8 cellular contexts compared by ENCODE assay signal in the genomic region with DNA sequence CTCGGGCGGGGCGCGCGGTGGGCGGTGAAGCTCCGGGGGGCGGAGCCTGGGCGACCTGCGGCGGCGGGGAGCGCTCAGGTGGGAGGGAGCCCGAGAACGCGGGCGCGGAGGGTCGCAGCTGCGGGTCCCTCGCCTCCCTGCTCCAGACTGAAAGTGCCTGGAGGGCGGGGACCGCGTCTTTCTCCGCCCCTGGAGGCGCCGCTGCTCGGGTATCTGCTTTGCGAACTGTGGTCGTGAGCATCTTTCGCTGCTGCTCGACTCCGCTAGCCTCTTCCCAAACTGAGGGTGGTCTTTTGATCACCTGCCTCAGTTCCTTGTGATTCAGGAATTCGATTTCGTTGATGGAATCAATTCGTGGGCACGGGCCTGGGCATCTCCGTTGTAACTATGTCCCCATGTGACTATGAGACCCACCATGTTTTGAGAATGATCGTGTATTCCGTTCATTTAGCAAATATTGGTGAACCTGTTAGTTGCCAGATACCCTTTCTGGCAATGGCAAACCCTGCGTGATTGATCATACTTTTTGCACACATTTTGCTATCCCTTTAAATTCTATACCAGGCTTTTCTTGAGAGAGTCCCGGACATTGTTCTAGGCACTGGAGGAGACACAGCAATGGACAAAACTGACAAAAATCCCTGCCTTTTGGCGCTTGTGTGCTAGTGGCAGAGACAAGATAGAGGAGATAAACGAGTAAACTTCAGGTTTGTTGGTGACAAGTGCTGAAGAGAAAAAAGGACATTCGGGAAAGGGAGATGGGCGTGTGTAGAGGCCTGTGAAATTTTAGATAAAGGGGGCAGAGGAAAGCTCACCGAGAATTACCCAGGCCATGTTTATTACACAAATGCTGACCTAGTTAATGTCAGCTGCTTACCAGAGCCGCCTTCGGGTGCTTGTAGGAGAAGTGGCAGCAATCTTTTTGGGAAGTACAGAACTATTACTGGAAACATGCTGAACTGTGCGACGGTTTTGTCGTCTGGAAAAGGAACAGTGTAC. TPM values are rescaled to one million over a fixed set of nuclear protein-coding genes. Genes with fewer than 3 reads are reported as not detected.
A peak's percentile ranks its signal among the peaks of the same experiment; 100 is the strongest.
DNase-seq lines count a peak whose midpoint lies in the region; ATAC-seq lines count a peak whose summit lies in the region.

No MANE protein-coding gene starts in this region.

- DNase-seq in CD1c-positive myeloid dendritic cell (ENCODE audit: extremely low spot score) (peak; percentile 88), NT2/D1 (ENCODE audit: low read depth, low spot score) (peak; percentile 44), fibroblast of gingiva (ENCODE audit: low read depth) (peak; percentile 8)
- DNase-seq in activated T-cell treated with anti-CD3 and anti-CD28 coated beads, Interleukin-2, amount 50 U/mL, for 4 hours, result peak; percentile 76
- peak in 4 of 9 donors; percentile 72 to 88 (median 74) for DNase-seq in naive thymus-derived CD4-positive, alpha-beta T cell
- DNase-seq in stimulated activated naive CD4-positive, alpha-beta T cell treated with Interleukin-2 at 50 U/mL for 16 hours (lab: John Stamatoyannopoulos, UW), result peak; percentile 78

- peaks cover 60% of the 10 kb centered on the region for H3K4me1 Mint-ChIP-seq in activated T-cell treated with anti-CD3 and anti-CD28 coated beads, Interleukin-2, amount 50 U/mL, for 4 hours (ENCODE audit: low read depth)
- peaks cover 38 to 80% (median 60%) of the 10 kb centered on the region in 7 donors for H3K4me1 Mint-ChIP-seq in naive thymus-derived CD4-positive, alpha-beta T cell

- H3K9me3 Mint-ChIP-seq in activated T-cell treated with anti-CD3 and anti-CD28 coated beads, Interleukin-2, amount 50 U/mL, for 4 hours, result no peaks in the 10 kb centered on the region
- no peaks in the 10 kb centered on the region for H3K9me3 Mint-ChIP-seq in naive thymus-derived CD4-positive, alpha-beta T cell

- peaks cover 68% of the 10 kb centered on the region for H3K36me3 ChIP-seq in NT2/D1 (ENCODE audit: insufficient read depth, insufficient read length, low read length)
- peaks cover 0 to 29% (median 4%) of the 10 kb centered on the region in 3 experiments for H3K36me3 ChIP-seq in naive thymus-derived CD4-positive, alpha-beta T cell (ENCODE audit: control insufficient read depth in 2 of 3, insufficient read depth in 3 of 3, low read length in 3 of 3)

- H3K4me3 Mint-ChIP-seq in activated T-cell treated with anti-CD3 and anti-CD28 coated beads, Interleukin-2, amount 50 U/mL, for 4 hours, result peak overlapping the region; percentile 89
- peak overlapping the region; percentile 88 to 98 (median 95) for H3K4me3 Mint-ChIP-seq in naive thymus-derived CD4-positive, alpha-beta T cell

- peaks cover 27% of the 10 kb centered on the region for H3K36me3 Mint-ChIP-seq in activated T-cell treated with anti-CD3 and anti-CD28 coated beads, Interleukin-2, amount 50 U/mL, for 4 hours (ENCODE audit: insufficient read depth)
- H3K36me3 Mint-ChIP-seq in naive thymus-derived CD4-positive, alpha-beta T cell, result peaks cover 10 to 40% (median 16%) of the 10 kb centered on the region in 5 donors

- H3K27me3 ChIP-seq in NT2/D1 (ENCODE audit: insufficient read depth, insufficient read length), result no peaks in the 10 kb centered on the region
- no peaks in the 10 kb centered on the region for H3K27me3 ChIP-seq in naive thymus-derived CD4-positive, alpha-beta T cell (ENCODE audit: control insufficient read depth in 2 of 2, insufficient read depth in 2 of 2, low read length in 2 of 2)

- peak overlapping the region; percentile 89 for H3K27ac ChIP-seq in naive thymus-derived CD4-positive, alpha-beta T cell (ENCODE audit: low read depth, low read length)

- POLR2A ChIA-PET in naive thymus-derived CD4-positive, alpha-beta T cell (lab: Charles Lee), result interaction anchor here (0.5 to 1.6 kb wide), 9 partner anchors 11 to 542 kb away, joined by 3 to 4 read pairs (median 3); a partner anchor contains a TSS

- no peaks in the 10 kb centered on the region for H3K9me3 ChIP-seq in NT2/D1 (ENCODE audit: insufficient read depth, low read length)
- no peaks in the 10 kb centered on the region for H3K9me3 ChIP-seq in naive thymus-derived CD4-positive, alpha-beta T cell (ENCODE audit: control insufficient read depth in 2 of 3, low read length in 3 of 3)

- H3K9ac ChIP-seq in NT2/D1 (ENCODE audit: insufficient read length, low read depth), result peak overlapping the region; percentile 100

- no peaks in the 10 kb centered on the region for H3K27me3 Mint-ChIP-seq in activated T-cell treated with anti-CD3 and anti-CD28 coated beads, Interleukin-2, amount 50 U/mL, for 4 hours (ENCODE audit: low read depth)
- H3K27me3 Mint-ChIP-seq in naive thymus-derived CD4-positive, alpha-beta T cell, result no peaks in the 10 kb centered on the region

- CTCF ChIA-PET in naive thymus-derived CD4-positive, alpha-beta T cell (lab: Charles Lee), result no interaction called here

- no peaks in the 10 kb centered on the region for H3K4me1 ChIP-seq in NT2/D1 (ENCODE audit: insufficient read depth, insufficient read length)
- peaks cover 35% of the 10 kb centered on the region in 2 donors for H3K4me1 ChIP-seq in naive thymus-derived CD4-positive, alpha-beta T cell (ENCODE audit: control insufficient read depth in 2 of 2, insufficient read depth in 2 of 2, low read length in 2 of 2)

- peak overlapping the region; percentile 96 for H3K4me3 ChIP-seq in NT2/D1 (ENCODE audit: insufficient read length, low read depth)
- peak overlapping the region; percentile 89 for H3K4me3 ChIP-seq in naive thymus-derived CD4-positive, alpha-beta T cell (ENCODE audit: low read length)

- peak overlapping the region; percentile 32 to 99 (median 84) for H3K27ac Mint-ChIP-seq in naive thymus-derived CD4-positive, alpha-beta T cell

- peak; percentile 50 for ATAC-seq in GM19372 (IDR thresholded peaks at IDR 0.05; ENCODE audit: low read depth, unreplicated experiment)
- ATAC-seq in HG03457 (IDR thresholded peaks at IDR 0.05; ENCODE audit: unreplicated experiment), result peak; percentile 34
- ATAC-seq in activated T-cell treated with anti-CD3 and anti-CD28 coated beads, Interleukin-2, amount 50 U/mL, for 4 hours, result peak; percentile 66 to 70
- ATAC-seq in naive thymus-derived CD4-positive, alpha-beta T cell, result peak; percentile 70

- intact Hi-C loops in naive thymus-derived CD4-positive, alpha-beta T cell (cut with micrococcal nuclease), result loop anchor here (1.0 to 10.0 kb wide), 13 partner anchors 95 to 1584 kb away; a partner anchor contains a TSS

RNA-seq across cellular contexts. Expression of a gene that starts 0.9 kb away (rescaled TPM):
- 100 to 1,000 TPM in 1 of 3 donors, 10 to 100 TPM in 2; 80.0 to 103 (median 89.0) TPM for total RNA-seq in activated T-cell treated with anti-CD3 and anti-CD28 coated beads, Interleukin-2, amount 50 U/mL, for 4 hours
- 10 to 100 TPM; 31.1 to 46.2 (median 45.5) TPM for total RNA-seq in naive thymus-derived CD4-positive, alpha-beta T cell
- 10 to 100 TPM; 51.5 to 71.6 TPM for polyA plus RNA-seq in naive thymus-derived CD4-positive, alpha-beta T cell

RNA-seq across cellular contexts. Expression of a gene that starts 1.4 kb away (rescaled TPM):
- 1 to 10 TPM; 6.6 to 8.1 (median 7.0) TPM for total RNA-seq in activated T-cell treated with anti-CD3 and anti-CD28 coated beads, Interleukin-2, amount 50 U/mL, for 4 hours
- total RNA-seq in naive thymus-derived CD4-positive, alpha-beta T cell, result 10 to 100 TPM; 16.9 to 35.8 (median 28.9) TPM
- 1 to 10 TPM; 7.0 to 8.3 TPM for polyA plus RNA-seq in naive thymus-derived CD4-positive, alpha-beta T cell
